12 cellular contexts compared by ENCODE assay signal in the genomic region with DNA sequence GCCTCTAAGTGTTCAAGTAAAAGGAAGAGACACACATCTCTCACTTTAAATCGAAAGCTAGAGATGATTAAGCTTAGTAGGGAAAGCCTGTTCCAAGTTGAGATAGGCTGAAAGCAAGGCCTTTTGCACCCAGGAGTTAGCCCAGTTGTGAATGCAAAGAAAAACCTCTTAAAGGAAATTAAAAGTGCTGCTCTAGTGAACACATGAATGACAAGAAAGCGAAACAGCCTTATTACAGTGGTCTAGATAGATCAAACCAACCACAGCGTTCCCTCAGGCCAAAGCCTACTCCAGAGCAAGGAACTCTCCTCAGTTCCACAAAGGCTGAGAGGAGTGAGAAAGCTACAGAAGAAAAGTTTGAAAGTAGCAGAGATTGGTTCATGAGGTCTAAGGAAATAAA. TPM values are rescaled to one million over a fixed set of nuclear protein-coding genes. Genes with fewer than 3 reads are reported as not detected.
DNase-seq lines count a peak whose midpoint lies in the region; ATAC-seq and TF ChIP-seq lines count a peak whose summit lies in the region.
"Had no signal": no experiment of that assay in that cellular context is flagged by ENCODE, and none has a peak within 500 bp of the region (broad histone marks: within the 10 kb centered on the region; RNA-seq: fewer than 3 reads in every experiment).

No MANE protein-coding gene starts in this region.

- H3K36me3 Mint-ChIP-seq in activated CD4-positive, alpha-beta T cell treated with anti-CD3 and anti-CD28 coated beads, Interleukin-2, amount 10 ng/mL, durations not matched to agents 24 days and 14 days (ENCODE audit: low read depth), result no peaks in the 10 kb centered on the region
- H3K36me3 Mint-ChIP-seq in effector memory CD8-positive, alpha-beta T cell (ENCODE audit: insufficient read depth), result peaks cover 19% of the 10 kb centered on the region

- H3K4me2 ChIP-seq in osteoblast (ENCODE audit: insufficient read depth, low read length), result peak overlapping the region; percentile 91

- H3K4me1 Mint-ChIP-seq in activated CD4-positive, alpha-beta T cell treated with anti-CD3 and anti-CD28 coated beads, Interleukin-2, amount 10 ng/mL, durations not matched to agents 24 days and 14 days, result peaks cover 12% of the 10 kb centered on the region
- H3K4me1 Mint-ChIP-seq in effector memory CD8-positive, alpha-beta T cell (ENCODE audit: low read depth in 2 of 2), result peaks cover 14 to 17% of the 10 kb centered on the region in 2 donors

- H3K27me3 Mint-ChIP-seq in activated CD4-positive, alpha-beta T cell treated with anti-CD3 and anti-CD28 coated beads, Interleukin-2, amount 10 ng/mL, durations not matched to agents 24 days and 14 days, result peaks cover 2% of the 10 kb centered on the region
- peaks cover 0 to 10% of the 10 kb centered on the region in 2 donors for H3K27me3 Mint-ChIP-seq in effector memory CD8-positive, alpha-beta T cell

- H2AFZ ChIP-seq in osteoblast (ENCODE audit: low read length), result no peak overlapping the region

- H4K20me1 ChIP-seq in osteoblast (ENCODE audit: insufficient read depth, low read length), result no peaks in the 10 kb centered on the region

- peaks cover 24% of the 10 kb centered on the region for H3K4me1 ChIP-seq in osteoblast (ENCODE audit: insufficient read depth, low read length)

- H3K27ac Mint-ChIP-seq in activated CD4-positive, alpha-beta T cell treated with anti-CD3 and anti-CD28 coated beads, Interleukin-2, amount 10 ng/mL, durations not matched to agents 24 days and 14 days, result no peak overlapping the region
- H3K27ac Mint-ChIP-seq in effector memory CD8-positive, alpha-beta T cell, result peak overlapping the region; percentile 44 to 94

- in situ Hi-C loops in SK-MEL-5 (cut with HindIII; ENCODE audit: low pct_unique_long_range_greater_than_20kb, low sequenced_read_pairs), result no loop called here

- H3K36me3 ChIP-seq in osteoblast (ENCODE audit: insufficient read depth, low read length), result no peaks in the 10 kb centered on the region
- H3K36me3 ChIP-seq: heart right ventricle, SJSA1 had no signal

- no peak for ATAC-seq in effector memory CD8-positive, alpha-beta T cell (replicated peaks)
- ATAC-seq in GM18873 (IDR thresholded peaks at IDR 0.05; ENCODE audit: low FRiP score, unreplicated experiment), result no peak

- H3K27me3 ChIP-seq in osteoblast (ENCODE audit: insufficient read depth, low read length), result peaks cover 28% of the 10 kb centered on the region
- H3K27me3 ChIP-seq: heart right ventricle, SJSA1 had no signal

- H3K9me3 Mint-ChIP-seq in activated CD4-positive, alpha-beta T cell treated with anti-CD3 and anti-CD28 coated beads, Interleukin-2, amount 10 ng/mL, durations not matched to agents 24 days and 14 days, result peaks cover 1% of the 10 kb centered on the region
- H3K9me3 Mint-ChIP-seq in effector memory CD8-positive, alpha-beta T cell, result no peaks in the 10 kb centered on the region

- intact Hi-C loops in activated CD4-positive, alpha-beta T cell treated with anti-CD3 and anti-CD28 coated beads, Interleukin-2, amount 10 ng/mL, durations not matched to agents 24 days and 14 days (cut with micrococcal nuclease), result no loop called here

- H3K79me2 ChIP-seq in osteoblast (ENCODE audit: insufficient read depth, low read length), result no peaks in the 10 kb centered on the region

- H3K4me3 ChIP-seq in osteoblast (ENCODE audit: insufficient read depth, low read length), result no peak overlapping the region

- no peak for TF ChIP-seq CTCF in osteoblast (IDR thresholded peaks at IDR 0.05; ENCODE audit: extremely low read depth, low read depth, low read length)

- no peaks in the 10 kb centered on the region for H3K9me3 ChIP-seq in osteoblast (ENCODE audit: low read depth, low read length)
- H3K9me3 ChIP-seq: psoas muscle, SJSA1 had no signal

- DNase-seq in activated CD4-positive, alpha-beta T cell treated with anti-CD3 and anti-CD28 coated beads, Interleukin-2, amount 10 ng/mL, durations not matched to agents 24 days and 14 days, result no peak
- no peak for DNase-seq in activated CD4-positive, alpha-beta T cell treated with anti-CD3 and anti-CD28 coated beads, Interleukin-2, amount 50 U/mL, for 4 hours
- peak; percentile 4 for DNase-seq in SK-MEL-5 (ENCODE audit: low read depth, low spot score)
- DNase-seq in effector memory CD8-positive, alpha-beta T cell, result no peak
- DNase-seq in osteoblast (ENCODE audit: insufficient read length, low spot score, missing footprints), result no peak
- no peak for DNase-seq in anterior cingulate cortex (lab: John Stamatoyannopoulos, UW)
- no peak for DNase-seq in stimulated activated CD4-positive, alpha-beta T cell treated with anti-CD3 and anti-CD28 coated beads, Interleukin-12 subunit alpha, Interleukin-12 subunit beta, amount 100 ng/mL, for 4 hours

- no peak overlapping the region for H3K27ac ChIP-seq in osteoblast (ENCODE audit: low read depth, low read length)
- H3K27ac ChIP-seq: psoas muscle, SJSA1 had no signal

- peak overlapping the region; percentile 95 for H3K4me3 Mint-ChIP-seq in activated CD4-positive, alpha-beta T cell treated with anti-CD3 and anti-CD28 coated beads, Interleukin-2, amount 10 ng/mL, durations not matched to agents 24 days and 14 days
- peak overlapping the region; percentile 90 to 96 for H3K4me3 Mint-ChIP-seq in effector memory CD8-positive, alpha-beta T cell

RNA-seq across cellular contexts. Expression of a gene that starts 14.9 kb away (rescaled TPM):
- 0.58 and 1.1 TPM in 2 replicates for total RNA-seq in activated CD4-positive, alpha-beta T cell treated with anti-CD3 and anti-CD28 coated beads, Interleukin-2, amount 10 ng/mL, durations not matched to agents 24 days and 14 days
- total RNA-seq in SK-MEL-5 (2014; rRNA removed; shearing (Covaris generic)), result 0.53 TPM in 1 of 2 replicates, not detected in the other
- not detected in 2 replicates for polyA plus RNA-seq in SK-MEL-5 (2015; cell fraction: cytosol; rRNA removed)
- 3.5 TPM in 1 of 2 replicates, not detected in the other for polyA plus RNA-seq in SK-MEL-5 (2015; cell fraction: nucleus; rRNA removed)
- 0.72 TPM in 1 of 2 replicates, not detected in the other for total RNA-seq in osteoblast
- total RNA-seq: mononuclear cell, SJSA1 had no signal

RNA-seq across cellular contexts. Expression of a gene that starts 41.7 kb away (rescaled TPM):
- total RNA-seq in activated CD4-positive, alpha-beta T cell treated with anti-CD3 and anti-CD28 coated beads, Interleukin-2, amount 10 ng/mL, durations not matched to agents 24 days and 14 days, result 52.5 and 57.6 TPM in 2 replicates
- total RNA-seq in SK-MEL-5 (2014; rRNA removed; shearing (Covaris generic)), result 45.4 and 55.3 TPM in 2 replicates
- polyA plus RNA-seq in SK-MEL-5 (2015; cell fraction: cytosol; rRNA removed), result 48.5 and 58.0 TPM in 2 replicates
- 48.9 and 49.0 TPM in 2 replicates for polyA plus RNA-seq in SK-MEL-5 (2015; cell fraction: nucleus; rRNA removed)
- 14.7 and 14.8 TPM in 2 replicates for total RNA-seq in osteoblast
